12 cellular contexts compared by ENCODE assay signal in genomic region chr1:23597635-23598388, GRCh38. TPM values are rescaled to one million over a fixed set of nuclear protein-coding genes. Genes with fewer than 3 reads are reported as not detected.
DNase-seq lines count a peak whose midpoint lies in the region; TF ChIP-seq lines count a peak whose summit lies in the region.
"Had no signal": no experiment of that assay in that cellular context is flagged by ENCODE, and none has a peak within 500 bp of the region (broad histone marks: within the 10 kb centered on the region; RNA-seq: fewer than 3 reads in every experiment).

No MANE protein-coding gene starts in this region.

- no peak overlapping the region for H3K4me3 Mint-ChIP-seq in activated T-cell treated with anti-CD3 and anti-CD28 coated beads, Interleukin-2, amount 50 U/mL, for 24 hours
- peak overlapping the region in 1 of 5 experiments; percentile 10 for H3K4me3 Mint-ChIP-seq in brain
- H3K4me3 Mint-ChIP-seq: activated T-cell treated with anti-CD3 and anti-CD28 coated beads, Interleukin-2, amount 50 U/mL, for 4 hours had no signal

- H3K9me3 ChIP-seq in spleen = no peaks in the 10 kb centered on the region
- H3K9me3 ChIP-seq: tibial artery had no signal

- no peaks in the 10 kb centered on the region for H3K36me3 Mint-ChIP-seq in activated T-cell treated with anti-CD3 and anti-CD28 coated beads, Interleukin-2, amount 50 U/mL, for 24 hours (ENCODE audit: low read depth)
- no peaks in the 10 kb centered on the region for H3K36me3 Mint-ChIP-seq in brain

- H3K27me3 ChIP-seq in spleen (replicated peaks in 1 of 7) = no peaks in the 10 kb centered on the region
- H3K27me3 ChIP-seq: tibial artery had no signal

- 33 to 53% (median 38%) methylated on average over 4 of the region's 4 CpGs for WGBS in spleen, 5 donors

- no peak for DNase-seq in activated T-cell treated with anti-CD3 and anti-CD28 coated beads, Interleukin-2, amount 50 U/mL, for 24 hours
- DNase-seq in activated T-cell treated with anti-CD3 and anti-CD28 coated beads for 4 hours = no peak
- DNase-seq in NCI-H2171 treated with DMSO at 0.1 percent for 48 hours (lab: John Stamatoyannopoulos, UW) = peak; percentile 71
- DNase-seq in spleen = no peak
- DNase-seq in KG1 (lab: John Stamatoyannopoulos, UW) = no peak
- no peak for DNase-seq in inferior parietal cortex (ENCODE audit: extremely low spot score)
- no peak for DNase-seq in posterior vena cava (ENCODE audit: low spot score)
- DNase-seq: activated T-cell treated with anti-CD3 and anti-CD28 coated beads, Interleukin-2, amount 50 U/mL, for 4 hours; NCI-H1105 treated with DMSO at 0.1 percent for 48 hours; stimulated activated CD4-positive, alpha-beta T cell treated with anti-CD3 and anti-CD28 coated beads, Interleukin-2, amount 100 ng/mL, for 24 hours; tibial artery had no signal

- H3K36me3 ChIP-seq in spleen = no peaks in the 10 kb centered on the region
- H3K36me3 ChIP-seq: tibial artery had no signal

- no peaks in the 10 kb centered on the region for H3K27me3 Mint-ChIP-seq in activated T-cell treated with anti-CD3 and anti-CD28 coated beads, Interleukin-2, amount 50 U/mL, for 24 hours
- H3K27me3 Mint-ChIP-seq in brain = peaks cover 3% of the 10 kb centered on the region

- H3K4me1 Mint-ChIP-seq in activated T-cell treated with anti-CD3 and anti-CD28 coated beads, Interleukin-2, amount 50 U/mL, for 24 hours (ENCODE audit: low read depth) = peaks cover 87% of the 10 kb centered on the region
- peaks cover 59% of the 10 kb centered on the region for H3K4me1 Mint-ChIP-seq in brain

- H3K27ac ChIP-seq in spleen = peak overlapping the region in 7 of 8 donors; percentile 9 to 65 (median 29)
- H3K27ac ChIP-seq: tibial artery had no signal

- H3K9me3 Mint-ChIP-seq in activated T-cell treated with anti-CD3 and anti-CD28 coated beads, Interleukin-2, amount 50 U/mL, for 24 hours = no peaks in the 10 kb centered on the region
- H3K9me3 Mint-ChIP-seq in brain = no peaks in the 10 kb centered on the region
- H3K9me3 Mint-ChIP-seq: activated T-cell treated with anti-CD3 and anti-CD28 coated beads, Interleukin-2, amount 50 U/mL, for 4 hours had no signal

- TF ChIP-seq CTCF in brain (conservative IDR thresholded peaks at IDR 0.05) (no peak), spleen (IDR thresholded peaks at IDR 0.05 in 8 of 11, conservative IDR thresholded peaks at IDR 0.05 in 3 of 11) (no peak)

- no peak for TF ChIP-seq POLR2A in spleen (IDR thresholded peaks at IDR 0.05)

- peak overlapping the region; percentile 23 for H3K27ac Mint-ChIP-seq in activated T-cell treated with anti-CD3 and anti-CD28 coated beads, Interleukin-2, amount 50 U/mL, for 24 hours
- peak overlapping the region; percentile 22 to 94 (median 70) for H3K27ac Mint-ChIP-seq in brain

- peaks cover 37 to 98% (median 80%) of the 10 kb centered on the region in 6 donors for H3K4me1 ChIP-seq in spleen

- H3K4me3 ChIP-seq in spleen = no peak overlapping the region
- H3K4me3 ChIP-seq: tibial artery had no signal

- intact Hi-C loops in spleen (cut with DNase I; ENCODE audit: low total_unique reads) = no loop called here
- intact Hi-C loops in posterior vena cava (cut with DNase I) = loop anchor here in 1 of 2 donors (5.0 kb wide), 1 partner anchor 34 kb away; no protein-coding TSS in a partner anchor

RNA-seq across cellular contexts. Expression of gene ID3, which starts 38.5 kb away (rescaled TPM):
- polyA plus RNA-seq in brain (ENCODE audit: insufficient read depth, low read depth, low replicate concordance) = 60.1 TPM
- 100 to 1,000 TPM in 1 of 7 donors, 10 to 100 TPM in 6; 49.5 to 122 (median 65.4) TPM for total RNA-seq in spleen
- 100 to 1,000 TPM in 2 of 3 donors, 10 to 100 TPM in 1; 59.8 to 118 (median 109) TPM for polyA plus RNA-seq in spleen
- total RNA-seq in posterior vena cava = 100 to 1,000 TPM; 190 to 243 TPM
